Comparison of ENCODE assay signal across 2 cellular contexts in genomic region chr16:74607310-74607966, GRCh38.
TF ChIP-seq lines count a peak whose summit lies in the region.

No MANE protein-coding gene starts in this region.

TF ChIP-seq in GM12891, 5 proteins besides CTCF, POLR2A, EP300 and RAD21 (continued from another document):
- TF ChIP-seq TAF1 (IDR thresholded peaks at IDR 0.05; ENCODE audit: low read depth, low read length) (no peak), POLR2AphosphoS5 (IDR thresholded peaks at IDR 0.05; ENCODE audit: low read depth, low read length) (no peak)

TF ChIP-seq in H1, 55 proteins besides CTCF, POLR2A, EP300 and RAD21 (continued from another document):
- TF ChIP-seq CEBPB (IDR thresholded peaks at IDR 0.05; ENCODE audit: low read depth, low read length): peak; percentile 22; the same call in 1 of the 2 replicates
- TF ChIP-seq ASH2L (IDR thresholded peaks at IDR 0.05; ENCODE audit: low read length): peak; percentile 41
- no peak for TF ChIP-seq POU5F1 (IDR thresholded peaks at IDR 0.05; ENCODE audit: low read depth, low read length)
- TF ChIP-seq CHD2 (IDR thresholded peaks at IDR 0.05; ENCODE audit: low read length): no peak
